Comparison of ENCODE assay signal across 1 cellular context in the genomic region with DNA sequence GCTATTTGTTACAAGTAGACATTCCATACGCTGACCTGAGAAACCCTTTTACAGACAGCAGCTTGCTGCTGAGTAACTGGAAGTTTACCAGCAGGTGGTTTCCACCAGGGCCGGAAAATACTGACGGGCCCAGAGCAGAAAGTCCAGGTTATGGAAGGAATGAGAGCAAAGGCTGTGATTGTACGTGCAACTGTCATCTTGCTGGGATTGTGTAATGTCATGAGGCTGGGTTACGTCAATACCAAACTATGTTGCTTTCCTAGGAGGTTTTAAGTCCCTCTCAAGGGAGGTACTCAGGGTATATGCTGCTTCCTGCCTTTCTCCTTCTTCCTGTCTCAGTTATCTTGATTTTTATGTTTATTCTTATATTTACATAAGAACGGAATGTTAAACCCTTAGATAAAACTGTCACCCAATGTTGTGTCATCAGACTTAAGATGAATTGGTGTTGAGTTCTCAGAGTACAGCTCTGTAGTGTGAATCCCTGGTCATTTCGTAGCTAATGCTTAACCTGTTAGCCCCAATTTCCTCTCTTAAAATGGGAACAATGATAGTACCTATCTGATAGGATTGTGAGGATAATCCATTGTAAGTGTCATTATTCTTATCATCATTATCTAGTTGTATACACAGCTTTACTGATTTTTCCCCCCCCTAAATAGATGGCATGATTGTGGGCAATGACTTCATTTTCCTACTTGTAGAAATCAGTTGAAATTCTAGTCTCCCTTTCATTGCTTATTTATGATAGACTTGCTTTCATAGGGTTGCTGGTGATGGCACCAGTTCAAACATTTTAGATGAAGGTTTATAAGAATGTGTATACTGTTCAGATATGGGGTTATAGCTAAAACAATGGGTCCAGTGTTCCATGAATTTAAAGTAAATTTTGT.
A peak's percentile ranks its signal among the peaks of the same experiment; 100 is the strongest.
TF ChIP-seq lines count a peak whose summit lies in the region.

No MANE protein-coding gene starts in this region.

TF ChIP-seq in GM12878, 131 proteins besides CTCF, POLR2A, EP300 and RAD21 (continued from another document):
- TF ChIP-seq, protein P1, sequence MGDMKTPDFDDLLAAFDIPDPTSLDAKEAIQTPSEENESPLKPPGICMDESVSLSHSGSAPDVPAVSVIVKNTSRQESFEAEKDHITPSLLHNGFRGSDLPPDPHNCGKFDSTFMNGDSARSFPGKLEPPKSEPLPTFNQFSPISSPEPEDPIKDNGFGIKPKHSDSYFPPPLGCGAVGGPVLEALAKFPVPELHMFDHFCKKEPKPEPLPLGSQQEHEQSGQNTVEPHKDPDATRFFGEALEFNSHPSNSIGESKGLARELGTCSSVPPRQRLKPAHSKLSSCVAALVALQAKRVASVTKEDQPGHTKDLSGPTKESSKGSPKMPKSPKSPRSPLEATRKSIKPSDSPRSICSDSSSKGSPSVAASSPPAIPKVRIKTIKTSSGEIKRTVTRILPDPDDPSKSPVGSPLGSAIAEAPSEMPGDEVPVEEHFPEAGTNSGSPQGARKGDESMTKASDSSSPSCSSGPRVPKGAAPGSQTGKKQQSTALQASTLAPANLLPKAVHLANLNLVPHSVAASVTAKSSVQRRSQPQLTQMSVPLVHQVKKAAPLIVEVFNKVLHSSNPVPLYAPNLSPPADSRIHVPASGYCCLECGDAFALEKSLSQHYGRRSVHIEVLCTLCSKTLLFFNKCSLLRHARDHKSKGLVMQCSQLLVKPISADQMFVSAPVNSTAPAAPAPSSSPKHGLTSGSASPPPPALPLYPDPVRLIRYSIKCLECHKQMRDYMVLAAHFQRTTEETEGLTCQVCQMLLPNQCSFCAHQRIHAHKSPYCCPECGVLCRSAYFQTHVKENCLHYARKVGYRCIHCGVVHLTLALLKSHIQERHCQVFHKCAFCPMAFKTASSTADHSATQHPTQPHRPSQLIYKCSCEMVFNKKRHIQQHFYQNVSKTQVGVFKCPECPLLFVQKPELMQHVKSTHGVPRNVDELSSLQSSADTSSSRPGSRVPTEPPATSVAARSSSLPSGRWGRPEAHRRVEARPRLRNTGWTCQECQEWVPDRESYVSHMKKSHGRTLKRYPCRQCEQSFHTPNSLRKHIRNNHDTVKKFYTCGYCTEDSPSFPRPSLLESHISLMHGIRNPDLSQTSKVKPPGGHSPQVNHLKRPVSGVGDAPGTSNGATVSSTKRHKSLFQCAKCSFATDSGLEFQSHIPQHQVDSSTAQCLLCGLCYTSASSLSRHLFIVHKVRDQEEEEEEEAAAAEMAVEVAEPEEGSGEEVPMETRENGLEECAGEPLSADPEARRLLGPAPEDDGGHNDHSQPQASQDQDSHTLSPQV (IDR thresholded peaks at IDR 0.05): no peak
- no peak for TF ChIP-seq HDAC2 (IDR thresholded peaks at IDR 0.05)
- TF ChIP-seq KLF5 (IDR thresholded peaks at IDR 0.05; ENCODE audit: partially characterized antibody): no peak
- TF ChIP-seq, protein P2, sequence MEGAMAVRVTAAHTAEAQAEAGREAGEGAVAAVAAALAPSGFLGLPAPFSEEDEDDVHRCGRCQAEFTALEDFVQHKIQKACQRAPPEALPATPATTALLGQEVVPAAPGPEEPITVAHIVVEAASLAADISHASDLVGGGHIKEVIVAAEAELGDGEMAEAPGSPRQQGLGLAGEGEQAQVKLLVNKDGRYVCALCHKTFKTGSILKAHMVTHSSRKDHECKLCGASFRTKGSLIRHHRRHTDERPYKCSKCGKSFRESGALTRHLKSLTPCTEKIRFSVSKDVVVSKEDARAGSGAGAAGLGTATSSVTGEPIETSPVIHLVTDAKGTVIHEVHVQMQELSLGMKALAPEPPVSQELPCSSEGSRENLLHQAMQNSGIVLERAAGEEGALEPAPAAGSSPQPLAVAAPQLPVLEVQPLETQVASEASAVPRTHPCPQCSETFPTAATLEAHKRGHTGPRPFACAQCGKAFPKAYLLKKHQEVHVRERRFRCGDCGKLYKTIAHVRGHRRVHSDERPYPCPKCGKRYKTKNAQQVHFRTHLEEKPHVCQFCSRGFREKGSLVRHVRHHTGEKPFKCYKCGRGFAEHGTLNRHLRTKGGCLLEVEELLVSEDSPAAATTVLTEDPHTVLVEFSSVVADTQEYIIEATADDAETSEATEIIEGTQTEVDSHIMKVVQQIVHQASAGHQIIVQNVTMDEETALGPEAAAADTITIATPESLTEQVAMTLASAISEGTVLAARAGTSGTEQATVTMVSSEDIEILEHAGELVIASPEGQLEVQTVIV (IDR thresholded peaks at IDR 0.05; ENCODE audit: borderline replicate concordance, partially characterized antibody): no peak
- TF ChIP-seq, protein P3, sequence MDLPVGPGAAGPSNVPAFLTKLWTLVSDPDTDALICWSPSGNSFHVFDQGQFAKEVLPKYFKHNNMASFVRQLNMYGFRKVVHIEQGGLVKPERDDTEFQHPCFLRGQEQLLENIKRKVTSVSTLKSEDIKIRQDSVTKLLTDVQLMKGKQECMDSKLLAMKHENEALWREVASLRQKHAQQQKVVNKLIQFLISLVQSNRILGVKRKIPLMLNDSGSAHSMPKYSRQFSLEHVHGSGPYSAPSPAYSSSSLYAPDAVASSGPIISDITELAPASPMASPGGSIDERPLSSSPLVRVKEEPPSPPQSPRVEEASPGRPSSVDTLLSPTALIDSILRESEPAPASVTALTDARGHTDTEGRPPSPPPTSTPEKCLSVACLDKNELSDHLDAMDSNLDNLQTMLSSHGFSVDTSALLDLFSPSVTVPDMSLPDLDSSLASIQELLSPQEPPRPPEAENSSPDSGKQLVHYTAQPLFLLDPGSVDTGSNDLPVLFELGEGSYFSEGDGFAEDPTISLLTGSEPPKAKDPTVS (IDR thresholded peaks at IDR 0.05; ENCODE audit: low read depth, low read length): no peak
- no peak for TF ChIP-seq CEBPB (IDR thresholded peaks at IDR 0.05; ENCODE audit: borderline replicate concordance in 1 of 2, low read depth in 2 of 2, low read length in 2 of 2)
- TF ChIP-seq PAX8 (IDR thresholded peaks at IDR 0.05): no peak
- TF ChIP-seq, protein P4, sequence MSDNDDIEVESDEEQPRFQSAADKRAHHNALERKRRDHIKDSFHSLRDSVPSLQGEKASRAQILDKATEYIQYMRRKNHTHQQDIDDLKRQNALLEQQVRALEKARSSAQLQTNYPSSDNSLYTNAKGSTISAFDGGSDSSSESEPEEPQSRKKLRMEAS (IDR thresholded peaks at IDR 0.05; ENCODE audit: low read depth, low read length): no peak
- no peak for TF ChIP-seq KDM1A (IDR thresholded peaks at IDR 0.05; ENCODE audit: borderline replicate concordance)
- no peak for TF ChIP-seq RB1 (IDR thresholded peaks at IDR 0.05; ENCODE audit: borderline replicate concordance)
- TF ChIP-seq SREBF1 (IDR thresholded peaks at IDR 0.05; ENCODE audit: low read length): no peak
- TF ChIP-seq SMAD5 (IDR thresholded peaks at IDR 0.05; ENCODE audit: low read depth): no peak
- TF ChIP-seq POU2F2 (IDR thresholded peaks at IDR 0.05; ENCODE audit: borderline replicate concordance, low read depth, low read length): no peak
- no peak for TF ChIP-seq TAF1 (IDR thresholded peaks at IDR 0.05; ENCODE audit: borderline replicate concordance, low read depth, low read length)
- no peak for TF ChIP-seq ZNF274 (IDR thresholded peaks at IDR 0.05; ENCODE audit: insufficient read depth, insufficient read length)
- no peak for TF ChIP-seq CREB1 (IDR thresholded peaks at IDR 0.05; ENCODE audit: low read depth)
- TF ChIP-seq BCL11A (IDR thresholded peaks at IDR 0.05; ENCODE audit: low read depth, low read length): no peak
- TF ChIP-seq CBX5 (IDR thresholded peaks at IDR 0.05; ENCODE audit: low read depth): no peak
- TF ChIP-seq, protein P5, sequence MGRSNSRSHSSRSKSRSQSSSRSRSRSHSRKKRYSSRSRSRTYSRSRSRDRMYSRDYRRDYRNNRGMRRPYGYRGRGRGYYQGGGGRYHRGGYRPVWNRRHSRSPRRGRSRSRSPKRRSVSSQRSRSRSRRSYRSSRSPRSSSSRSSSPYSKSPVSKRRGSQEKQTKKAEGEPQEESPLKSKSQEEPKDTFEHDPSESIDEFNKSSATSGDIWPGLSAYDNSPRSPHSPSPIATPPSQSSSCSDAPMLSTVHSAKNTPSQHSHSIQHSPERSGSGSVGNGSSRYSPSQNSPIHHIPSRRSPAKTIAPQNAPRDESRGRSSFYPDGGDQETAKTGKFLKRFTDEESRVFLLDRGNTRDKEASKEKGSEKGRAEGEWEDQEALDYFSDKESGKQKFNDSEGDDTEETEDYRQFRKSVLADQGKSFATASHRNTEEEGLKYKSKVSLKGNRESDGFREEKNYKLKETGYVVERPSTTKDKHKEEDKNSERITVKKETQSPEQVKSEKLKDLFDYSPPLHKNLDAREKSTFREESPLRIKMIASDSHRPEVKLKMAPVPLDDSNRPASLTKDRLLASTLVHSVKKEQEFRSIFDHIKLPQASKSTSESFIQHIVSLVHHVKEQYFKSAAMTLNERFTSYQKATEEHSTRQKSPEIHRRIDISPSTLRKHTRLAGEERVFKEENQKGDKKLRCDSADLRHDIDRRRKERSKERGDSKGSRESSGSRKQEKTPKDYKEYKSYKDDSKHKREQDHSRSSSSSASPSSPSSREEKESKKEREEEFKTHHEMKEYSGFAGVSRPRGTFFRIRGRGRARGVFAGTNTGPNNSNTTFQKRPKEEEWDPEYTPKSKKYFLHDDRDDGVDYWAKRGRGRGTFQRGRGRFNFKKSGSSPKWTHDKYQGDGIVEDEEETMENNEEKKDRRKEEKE (IDR thresholded peaks at IDR 0.05): no peak
- TF ChIP-seq IKZF1 (conservative IDR thresholded peaks at IDR 0.05): peak; percentile 27; the same call in 1 of the 2 replicates
- TF ChIP-seq, protein P6, sequence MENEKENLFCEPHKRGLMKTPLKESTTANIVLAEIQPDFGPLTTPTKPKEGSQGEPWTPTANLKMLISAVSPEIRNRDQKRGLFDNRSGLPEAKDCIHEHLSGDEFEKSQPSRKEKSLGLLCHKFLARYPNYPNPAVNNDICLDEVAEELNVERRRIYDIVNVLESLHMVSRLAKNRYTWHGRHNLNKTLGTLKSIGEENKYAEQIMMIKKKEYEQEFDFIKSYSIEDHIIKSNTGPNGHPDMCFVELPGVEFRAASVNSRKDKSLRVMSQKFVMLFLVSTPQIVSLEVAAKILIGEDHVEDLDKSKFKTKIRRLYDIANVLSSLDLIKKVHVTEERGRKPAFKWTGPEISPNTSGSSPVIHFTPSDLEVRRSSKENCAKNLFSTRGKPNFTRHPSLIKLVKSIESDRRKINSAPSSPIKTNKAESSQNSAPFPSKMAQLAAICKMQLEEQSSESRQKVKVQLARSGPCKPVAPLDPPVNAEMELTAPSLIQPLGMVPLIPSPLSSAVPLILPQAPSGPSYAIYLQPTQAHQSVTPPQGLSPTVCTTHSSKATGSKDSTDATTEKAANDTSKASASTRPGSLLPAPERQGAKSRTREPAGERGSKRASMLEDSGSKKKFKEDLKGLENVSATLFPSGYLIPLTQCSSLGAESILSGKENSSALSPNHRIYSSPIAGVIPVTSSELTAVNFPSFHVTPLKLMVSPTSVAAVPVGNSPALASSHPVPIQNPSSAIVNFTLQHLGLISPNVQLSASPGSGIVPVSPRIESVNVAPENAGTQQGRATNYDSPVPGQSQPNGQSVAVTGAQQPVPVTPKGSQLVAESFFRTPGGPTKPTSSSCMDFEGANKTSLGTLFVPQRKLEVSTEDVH (IDR thresholded peaks at IDR 0.05; ENCODE audit: low read depth, partially characterized antibody): no peak
- TF ChIP-seq, protein P7, sequence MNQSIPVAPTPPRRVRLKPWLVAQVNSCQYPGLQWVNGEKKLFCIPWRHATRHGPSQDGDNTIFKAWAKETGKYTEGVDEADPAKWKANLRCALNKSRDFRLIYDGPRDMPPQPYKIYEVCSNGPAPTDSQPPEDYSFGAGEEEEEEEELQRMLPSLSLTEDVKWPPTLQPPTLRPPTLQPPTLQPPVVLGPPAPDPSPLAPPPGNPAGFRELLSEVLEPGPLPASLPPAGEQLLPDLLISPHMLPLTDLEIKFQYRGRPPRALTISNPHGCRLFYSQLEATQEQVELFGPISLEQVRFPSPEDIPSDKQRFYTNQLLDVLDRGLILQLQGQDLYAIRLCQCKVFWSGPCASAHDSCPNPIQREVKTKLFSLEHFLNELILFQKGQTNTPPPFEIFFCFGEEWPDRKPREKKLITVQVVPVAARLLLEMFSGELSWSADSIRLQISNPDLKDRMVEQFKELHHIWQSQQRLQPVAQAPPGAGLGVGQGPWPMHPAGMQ (IDR thresholded peaks at IDR 0.05; ENCODE audit: borderline replicate concordance): no peak
- TF ChIP-seq SIN3A (IDR thresholded peaks at IDR 0.05; ENCODE audit: low read depth, low read length): no peak
- TF ChIP-seq ESRRA (IDR thresholded peaks at IDR 0.05; ENCODE audit: low read length): no peak
